ENCODE assay signal across 1 cellular context in the genomic region with DNA sequence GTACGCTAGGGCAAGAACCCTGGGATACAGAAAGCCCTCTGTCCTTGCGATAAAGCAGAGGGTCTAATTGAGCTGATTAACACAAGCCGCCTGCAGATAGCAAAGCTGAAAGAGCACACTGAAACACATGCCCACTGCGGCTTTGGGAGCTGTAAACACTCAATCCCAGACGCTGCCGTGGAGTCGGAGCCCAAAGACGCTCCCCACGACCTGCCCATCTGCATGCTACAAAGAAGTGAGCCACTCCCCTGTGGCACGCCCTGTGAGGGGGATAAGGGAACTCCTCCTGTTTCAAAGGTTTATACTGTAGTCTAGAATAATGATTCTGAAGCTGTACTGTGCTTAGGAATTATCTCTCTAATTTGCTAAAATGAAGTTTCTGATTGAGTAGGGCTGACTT.
TF ChIP-seq lines count a peak whose summit lies in the region.

No MANE protein-coding gene starts in this region.

TF ChIP-seq in WTC11, 78 proteins besides CTCF, POLR2A, EP300 and RAD21 (continued from another document):
- TF ChIP-seq, protein P1, sequence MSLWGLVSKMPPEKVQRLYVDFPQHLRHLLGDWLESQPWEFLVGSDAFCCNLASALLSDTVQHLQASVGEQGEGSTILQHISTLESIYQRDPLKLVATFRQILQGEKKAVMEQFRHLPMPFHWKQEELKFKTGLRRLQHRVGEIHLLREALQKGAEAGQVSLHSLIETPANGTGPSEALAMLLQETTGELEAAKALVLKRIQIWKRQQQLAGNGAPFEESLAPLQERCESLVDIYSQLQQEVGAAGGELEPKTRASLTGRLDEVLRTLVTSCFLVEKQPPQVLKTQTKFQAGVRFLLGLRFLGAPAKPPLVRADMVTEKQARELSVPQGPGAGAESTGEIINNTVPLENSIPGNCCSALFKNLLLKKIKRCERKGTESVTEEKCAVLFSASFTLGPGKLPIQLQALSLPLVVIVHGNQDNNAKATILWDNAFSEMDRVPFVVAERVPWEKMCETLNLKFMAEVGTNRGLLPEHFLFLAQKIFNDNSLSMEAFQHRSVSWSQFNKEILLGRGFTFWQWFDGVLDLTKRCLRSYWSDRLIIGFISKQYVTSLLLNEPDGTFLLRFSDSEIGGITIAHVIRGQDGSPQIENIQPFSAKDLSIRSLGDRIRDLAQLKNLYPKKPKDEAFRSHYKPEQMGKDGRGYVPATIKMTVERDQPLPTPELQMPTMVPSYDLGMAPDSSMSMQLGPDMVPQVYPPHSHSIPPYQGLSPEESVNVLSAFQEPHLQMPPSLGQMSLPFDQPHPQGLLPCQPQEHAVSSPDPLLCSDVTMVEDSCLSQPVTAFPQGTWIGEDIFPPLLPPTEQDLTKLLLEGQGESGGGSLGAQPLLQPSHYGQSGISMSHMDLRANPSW (CRISPR knock-in tag; conservative IDR thresholded peaks at IDR 0.05; ENCODE audit: low read depth), result no peak
- TF ChIP-seq EMX1 (CRISPR knock-in tag; IDR thresholded peaks at IDR 0.05) (no peak), SMAD4 (CRISPR knock-in tag; IDR thresholded peaks at IDR 0.05) (no peak), ZNF281 (CRISPR knock-in tag; IDR thresholded peaks at IDR 0.05) (no peak), FOXK1 (CRISPR knock-in tag; IDR thresholded peaks at IDR 0.05) (no peak), NFYB (CRISPR knock-in tag; conservative IDR thresholded peaks at IDR 0.05; ENCODE audit: low read depth) (no peak), ETV6 (CRISPR knock-in tag; IDR thresholded peaks at IDR 0.05) (no peak), TCF7 (CRISPR knock-in tag; IDR thresholded peaks at IDR 0.05; ENCODE audit: low read depth) (no peak)
